14 cellular contexts compared by ENCODE assay signal in the genomic region with DNA sequence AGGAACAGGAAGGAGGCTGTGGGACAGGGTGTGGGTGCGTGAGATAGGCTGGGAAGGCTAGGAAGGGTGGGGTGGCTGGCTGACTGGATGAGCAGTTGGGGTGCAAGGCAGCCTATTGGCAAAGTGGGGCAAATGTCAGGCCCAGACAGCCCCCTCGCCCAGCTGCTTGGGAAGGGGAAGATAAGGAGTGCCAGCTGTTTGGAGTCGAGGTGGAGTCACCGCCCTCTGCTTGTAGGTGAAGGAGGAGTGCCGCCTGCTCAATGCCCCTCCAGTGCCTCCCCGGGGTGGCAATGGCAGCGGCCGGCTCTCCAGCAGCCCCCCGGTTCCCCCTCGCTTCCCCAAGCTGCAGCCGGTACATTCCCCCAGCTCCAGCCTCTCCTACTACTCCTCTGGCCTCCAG. TPM values are rescaled to one million over a fixed set of nuclear protein-coding genes. Genes with fewer than 3 reads are reported as not detected.
DNase-seq lines count a peak whose midpoint lies in the region; ATAC-seq and TF ChIP-seq lines count a peak whose summit lies in the region.
"Had no signal": no experiment of that assay in that cellular context is flagged by ENCODE, and none has a peak within 500 bp of the region (broad histone marks: within the 10 kb centered on the region; RNA-seq: fewer than 3 reads in every experiment).

No MANE protein-coding gene starts in this region.

- H3K9me3 ChIP-seq in Panc1 (ENCODE audit: control insufficient read depth, insufficient read depth, low read depth, low read length), result no peaks in the 10 kb centered on the region
- no peaks in the 10 kb centered on the region for H3K9me3 ChIP-seq in esophagus muscularis mucosa
- no peaks in the 10 kb centered on the region for H3K9me3 ChIP-seq in psoas muscle
- H3K9me3 ChIP-seq: neutrophil had no signal

- H3K4me1 ChIP-seq in Panc1 (ENCODE audit: control insufficient read depth, insufficient read depth, low read length) (peaks cover 4% of the 10 kb centered on the region; the same call in 1 of the 2 replicates), esophagus muscularis mucosa (peaks cover 0 to 35% (median 22%) of the 10 kb centered on the region in 4 donors), psoas muscle (no peaks in the 10 kb centered on the region)

- 91% methylated on average over 7 of the region's 11 CpGs for WGBS in esophagus muscularis mucosa
- whole genome bisulfite sequencing in psoas muscle, 3 donors, result 91 to 92% (median 92%) methylated on average over 11 of the region's 11 CpGs

- no peak for ATAC-seq in Panc1
- no peak for ATAC-seq in psoas muscle
- no peak for ATAC-seq in HG03378 (IDR thresholded peaks at IDR 0.05; ENCODE audit: unreplicated experiment)

- no peak overlapping the region for H3K27ac Mint-ChIP-seq in T-helper 1 cell treated with Interleukin-12 subunit alpha and Interleukin-12 subunit beta and Interleukin-4 antibody, amounts not matched to agents 30 μg/mL and 1 μg/mL, for 36 hours

- peak overlapping the region; percentile 57 for H3K4me3 Mint-ChIP-seq in T-helper 1 cell treated with Interleukin-12 subunit alpha and Interleukin-12 subunit beta and Interleukin-4 antibody, amounts not matched to agents 30 μg/mL and 1 μg/mL, for 36 hours

- TF ChIP-seq POLR2A in esophagus muscularis mucosa (IDR thresholded peaks at IDR 0.05; ENCODE audit: low read depth), result no peak

- in situ Hi-C loops in Panc1 (cut with HindIII; ENCODE audit: low pct_unique_long_range_greater_than_20kb, low sequenced_read_pairs), result no loop called here
- in situ Hi-C loops in G401 (cut with HindIII; ENCODE audit: low sequenced_read_pairs), result no loop called here

- H3K27me3 ChIP-seq in Panc1 (ENCODE audit: control insufficient read depth, insufficient read depth, low read length), result no peaks in the 10 kb centered on the region
- H3K27me3 ChIP-seq in esophagus muscularis mucosa, result no peaks in the 10 kb centered on the region
- H3K27me3 ChIP-seq in psoas muscle (ENCODE audit: insufficient read depth in 3 of 3, low read length in 2 of 3), result no peaks in the 10 kb centered on the region

- no peaks in the 10 kb centered on the region for H3K9me3 Mint-ChIP-seq in T-helper 1 cell treated with Interleukin-12 subunit alpha and Interleukin-12 subunit beta and Interleukin-4 antibody, amounts not matched to agents 30 μg/mL and 1 μg/mL, for 36 hours
- H3K9me3 Mint-ChIP-seq: brain had no signal

- peaks cover 8% of the 10 kb centered on the region for H3K4me1 Mint-ChIP-seq in T-helper 1 cell treated with Interleukin-12 subunit alpha and Interleukin-12 subunit beta and Interleukin-4 antibody, amounts not matched to agents 30 μg/mL and 1 μg/mL, for 36 hours (ENCODE audit: low read depth)

- CTCF ChIA-PET in Panc1 (lab: Charles Lee), result no interaction called here

- no peak for TF ChIP-seq EP300 in esophagus muscularis mucosa (IDR thresholded peaks at IDR 0.05)

- intact Hi-C loops in Panc1 (cut with micrococcal nuclease; ENCODE audit: unreplicated experiment) (no loop called here), esophagus muscularis mucosa (cut with DNase I) (no loop called here), psoas muscle (cut with DNase I) (no loop called here)

- H3K36me3 Mint-ChIP-seq in T-helper 1 cell treated with Interleukin-12 subunit alpha and Interleukin-12 subunit beta and Interleukin-4 antibody, amounts not matched to agents 30 μg/mL and 1 μg/mL, for 36 hours (ENCODE audit: low read depth), result peaks cover 3% of the 10 kb centered on the region

- no peak overlapping the region for H3K27ac ChIP-seq in Panc1 (ENCODE audit: low read length)
- H3K27ac ChIP-seq in esophagus muscularis mucosa (replicated peaks in 1 of 4), result peak overlapping the region in 2 of 4 donors; percentile 79 to 82
- H3K27ac ChIP-seq in psoas muscle, result no peak overlapping the region
- H3K27ac ChIP-seq: epithelial cell of prostate, neutrophil had no signal

- H3K36me3 ChIP-seq in Panc1 (ENCODE audit: control insufficient read depth, insufficient read depth, low read length) (no peaks in the 10 kb centered on the region), esophagus muscularis mucosa (peaks cover 3 to 19% (median 14%) of the 10 kb centered on the region in 4 donors), psoas muscle (ENCODE audit: insufficient read depth in 1 of 2, low read depth in 1 of 2) (peaks cover 0 to 15% of the 10 kb centered on the region in 2 donors)

- no peak for TF ChIP-seq CTCF in Panc1 (IDR thresholded peaks at IDR 0.05)
- no peak for TF ChIP-seq CTCF in esophagus muscularis mucosa (IDR thresholded peaks at IDR 0.05)
- no peak for TF ChIP-seq CTCF in psoas muscle (IDR thresholded peaks at IDR 0.05)

- POLR2A ChIA-PET in Panc1 (lab: Charles Lee), result interaction anchor here (0.6 kb wide), 1 partner anchor 11 kb away, joined by 3 read pairs; no protein-coding TSS in a partner anchor

- BruUV-seq in Panc1 (replicated peaks; lab: Mats Ljungman, UMichigan), result no TSS peak

- peak overlapping the region; percentile 54 to 61; a peak in 3 of 4 replicates for H3K4me3 ChIP-seq in Panc1 (ENCODE audit: low read depth in 2 of 2, low read length in 2 of 2)
- H3K4me3 ChIP-seq in esophagus muscularis mucosa, result peak overlapping the region in 3 of 4 donors; percentile 71 to 77 (median 72)
- H3K4me3 ChIP-seq in psoas muscle, result peak overlapping the region; percentile 76

- DNase-seq in T-helper 1 cell (no peak), Panc1 (ENCODE audit: low read depth, low spot score) (no peak), esophagus muscularis mucosa (ENCODE audit: extremely low spot score) (no peak), psoas muscle (no peak), SHP77 (lab: John Stamatoyannopoulos, UW) (no peak), G401 (ENCODE audit: low spot score) (no peak)
- DNase-seq: NCI-H1048; NCI-H774; stimulated activated naive CD4-positive, alpha-beta T cell treated with Interleukin-2 at 50 U/mL for 16 hours had no signal

- H3K27me3 Mint-ChIP-seq in T-helper 1 cell treated with Interleukin-12 subunit alpha and Interleukin-12 subunit beta and Interleukin-4 antibody, amounts not matched to agents 30 μg/mL and 1 μg/mL, for 36 hours (ENCODE audit: low read depth), result peaks cover 13% of the 10 kb centered on the region
- H3K27me3 Mint-ChIP-seq: brain had no signal

RNA-seq across cellular contexts. Expression of gene GAREM2, which starts 13.1 kb away (rescaled TPM):
- 12.4 TPM for total RNA-seq in Panc1 (2021; ENCODE audit: unreplicated experiment)
- 13.8 TPM for polyA plus RNA-seq in Panc1 (2012; ENCODE audit: insufficient read length)
- total RNA-seq in esophagus muscularis mucosa, result 1 to 10 TPM; 2.5 to 5.5 (median 3.6) TPM
- 1 to 10 TPM; 1.2 to 5.5 (median 2.5) TPM for total RNA-seq in psoas muscle
- polyA plus RNA-seq in psoas muscle, result 1 to 10 TPM in 1 of 3 donors, under 1 TPM in 2; 0.39 to 1.4 (median 0.51) TPM
- 8.6 and 12.8 TPM in 2 replicates for total RNA-seq in G401 (2014; rRNA removed; shearing (Covaris generic))

RNA-seq across cellular contexts. Expression of gene HADHA, which starts 58.5 kb away (rescaled TPM):
- 148 TPM for total RNA-seq in Panc1 (2021; ENCODE audit: unreplicated experiment)
- polyA plus RNA-seq in Panc1 (2012; ENCODE audit: insufficient read length), result 119 TPM
- total RNA-seq in esophagus muscularis mucosa, result 100 to 1,000 TPM; 155 to 266 (median 175) TPM
- 100 to 1,000 TPM; 294 to 617 (median 391) TPM for total RNA-seq in psoas muscle
- polyA plus RNA-seq in psoas muscle, result 100 to 1,000 TPM; 195 to 370 (median 350) TPM
- total RNA-seq in G401 (2014; rRNA removed; shearing (Covaris generic)), result 184 and 219 TPM in 2 replicates

RNA-seq across cellular contexts. Expression of gene HADHB, which starts 58.8 kb away (rescaled TPM):
- total RNA-seq in Panc1 (2021; ENCODE audit: unreplicated experiment), result 106 TPM
- 66.6 TPM for polyA plus RNA-seq in Panc1 (2012; ENCODE audit: insufficient read length)
- 100 to 1,000 TPM; 163 to 399 (median 192) TPM for total RNA-seq in esophagus muscularis mucosa
- 1,000 to 10,000 TPM in 1 of 4 donors, 100 to 1,000 TPM in 3; 562 to 1,153 (median 698) TPM for total RNA-seq in psoas muscle
- polyA plus RNA-seq in psoas muscle, result 100 to 1,000 TPM; 447 to 626 (median 616) TPM
- 17.8 and 30.6 TPM in 2 replicates for total RNA-seq in G401 (2014; rRNA removed; shearing (Covaris generic))
